ENCODE assay signal across 13 cellular contexts in genomic region chr14:51304428-51304827, GRCh38.
A peak's percentile ranks its signal among the peaks of the same experiment; 100 is the strongest.
DNase-seq lines count a peak whose midpoint lies in the region.
"Had no signal": no experiment of that assay in that cellular context is flagged by ENCODE, and none has a peak within 500 bp of the region (broad histone marks: within the 10 kb centered on the region; RNA-seq: fewer than 3 reads in every experiment).

No MANE protein-coding gene starts in this region.

- DNase-seq in AG20443 (ENCODE audit: low spot score) (peak; percentile 27), HT1080 (ENCODE audit: low read depth) (peak; percentile 83), astrocyte of the hippocampus (ENCODE audit: low read depth, low spot score) (peak; percentile 81), myocyte (ENCODE audit: low read depth) (peak; percentile 67), dermis blood vessel endothelial cell (no peak), middle frontal gyrus (ENCODE audit: extremely low spot score, low spot score) (no peak), NAMALWA (ENCODE audit: low spot score) (no peak), SIG-M5 treated with dmso at 0.1 percent for 504 hours (lab: John Stamatoyannopoulos, UW; ENCODE audit: unreplicated experiment) (no peak)
- DNase-seq: activated CD4-positive, alpha-beta T cell treated with anti-CD3 and anti-CD28 coated beads, Interleukin-2, amount 10 ng/mL, durations not matched to agents 7 days and 5 days; Caco-2; cerebellar nuclear complex; heart right ventricle; tibial artery had no signal

Comparison
In these comparisons a context has a peak if more than half of its experiments do, and no peak if none do; other contexts are left out.
1. DNase-seq: peak in AG20443 (single experiment), HT1080 (single experiment), astrocyte of the hippocampus (single experiment) and myocyte (single experiment); none in dermis blood vessel endothelial cell (single experiment), middle frontal gyrus (single experiment), NAMALWA (single experiment) and SIG-M5 treated with dmso at 0.1 percent for 504 hours (single experiment).